1 cellular context compared by ENCODE assay signal in the genomic region with DNA sequence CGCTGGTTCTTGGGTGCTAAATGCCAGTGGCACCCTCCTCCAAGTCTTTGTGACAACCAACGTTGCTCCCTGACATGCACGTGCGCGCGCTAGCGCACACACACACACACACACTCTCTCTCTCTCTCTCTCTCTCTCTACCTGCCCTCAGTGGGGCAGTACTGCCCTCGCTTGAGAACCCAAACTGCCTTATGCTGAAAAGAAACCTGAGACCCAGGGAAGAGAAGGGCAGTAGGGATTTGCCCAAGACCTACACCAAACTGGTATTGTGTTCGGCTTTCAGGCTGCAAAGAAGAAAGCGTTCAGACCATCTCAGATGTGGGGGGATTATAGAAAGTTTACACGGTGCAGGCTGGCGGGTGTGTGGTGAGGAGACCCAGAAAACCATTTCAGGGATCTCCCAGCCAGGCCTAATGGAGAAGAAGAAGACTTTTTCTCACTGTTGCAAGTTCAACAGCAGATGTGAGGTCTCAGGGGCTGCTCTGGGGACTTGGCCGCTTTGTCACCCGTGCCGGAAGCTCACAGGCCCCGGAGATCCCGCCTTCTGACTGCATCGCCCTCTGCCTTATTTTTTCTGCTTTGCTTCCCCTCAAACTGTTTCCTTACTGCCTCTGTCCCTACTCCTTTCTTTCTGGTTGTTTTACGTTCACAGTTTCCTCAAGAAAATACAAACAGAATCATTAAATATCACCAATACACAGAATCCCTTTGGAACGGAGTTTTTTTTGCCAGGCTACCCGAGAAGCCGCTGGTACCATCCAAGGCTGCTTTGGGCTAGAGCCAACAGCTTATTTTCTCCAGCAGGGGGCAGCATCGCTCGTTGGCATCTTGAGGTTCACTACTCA.
TF ChIP-seq lines count a peak whose summit lies in the region.

No MANE protein-coding gene starts in this region.

TF ChIP-seq in GM12878, 131 proteins besides CTCF, POLR2A, EP300 and RAD21 (continued from another document and continues in another):
- TF ChIP-seq, protein P1, sequence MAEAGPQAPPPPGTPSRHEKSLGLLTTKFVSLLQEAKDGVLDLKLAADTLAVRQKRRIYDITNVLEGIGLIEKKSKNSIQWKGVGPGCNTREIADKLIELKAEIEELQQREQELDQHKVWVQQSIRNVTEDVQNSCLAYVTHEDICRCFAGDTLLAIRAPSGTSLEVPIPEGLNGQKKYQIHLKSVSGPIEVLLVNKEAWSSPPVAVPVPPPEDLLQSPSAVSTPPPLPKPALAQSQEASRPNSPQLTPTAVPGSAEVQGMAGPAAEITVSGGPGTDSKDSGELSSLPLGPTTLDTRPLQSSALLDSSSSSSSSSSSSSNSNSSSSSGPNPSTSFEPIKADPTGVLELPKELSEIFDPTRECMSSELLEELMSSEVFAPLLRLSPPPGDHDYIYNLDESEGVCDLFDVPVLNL (IDR thresholded peaks at IDR 0.05; ENCODE audit: low read depth, low read length): no peak
- TF ChIP-seq, protein P2, sequence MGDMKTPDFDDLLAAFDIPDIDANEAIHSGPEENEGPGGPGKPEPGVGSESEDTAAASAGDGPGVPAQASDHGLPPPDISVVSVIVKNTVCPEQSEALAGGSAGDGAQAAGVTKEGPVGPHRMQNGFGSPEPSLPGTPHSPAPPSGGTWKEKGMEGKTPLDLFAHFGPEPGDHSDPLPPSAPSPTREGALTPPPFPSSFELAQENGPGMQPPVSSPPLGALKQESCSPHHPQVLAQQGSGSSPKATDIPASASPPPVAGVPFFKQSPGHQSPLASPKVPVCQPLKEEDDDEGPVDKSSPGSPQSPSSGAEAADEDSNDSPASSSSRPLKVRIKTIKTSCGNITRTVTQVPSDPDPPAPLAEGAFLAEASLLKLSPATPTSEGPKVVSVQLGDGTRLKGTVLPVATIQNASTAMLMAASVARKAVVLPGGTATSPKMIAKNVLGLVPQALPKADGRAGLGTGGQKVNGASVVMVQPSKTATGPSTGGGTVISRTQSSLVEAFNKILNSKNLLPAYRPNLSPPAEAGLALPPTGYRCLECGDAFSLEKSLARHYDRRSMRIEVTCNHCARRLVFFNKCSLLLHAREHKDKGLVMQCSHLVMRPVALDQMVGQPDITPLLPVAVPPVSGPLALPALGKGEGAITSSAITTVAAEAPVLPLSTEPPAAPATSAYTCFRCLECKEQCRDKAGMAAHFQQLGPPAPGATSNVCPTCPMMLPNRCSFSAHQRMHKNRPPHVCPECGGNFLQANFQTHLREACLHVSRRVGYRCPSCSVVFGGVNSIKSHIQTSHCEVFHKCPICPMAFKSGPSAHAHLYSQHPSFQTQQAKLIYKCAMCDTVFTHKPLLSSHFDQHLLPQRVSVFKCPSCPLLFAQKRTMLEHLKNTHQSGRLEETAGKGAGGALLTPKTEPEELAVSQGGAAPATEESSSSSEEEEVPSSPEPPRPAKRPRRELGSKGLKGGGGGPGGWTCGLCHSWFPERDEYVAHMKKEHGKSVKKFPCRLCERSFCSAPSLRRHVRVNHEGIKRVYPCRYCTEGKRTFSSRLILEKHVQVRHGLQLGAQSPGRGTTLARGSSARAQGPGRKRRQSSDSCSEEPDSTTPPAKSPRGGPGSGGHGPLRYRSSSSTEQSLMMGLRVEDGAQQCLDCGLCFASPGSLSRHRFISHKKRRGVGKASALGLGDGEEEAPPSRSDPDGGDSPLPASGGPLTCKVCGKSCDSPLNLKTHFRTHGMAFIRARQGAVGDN (IDR thresholded peaks at IDR 0.05): peak; percentile 68
- no peak for TF ChIP-seq TARDBP (IDR thresholded peaks at IDR 0.05; ENCODE audit: borderline replicate concordance)
- no peak for TF ChIP-seq ZNF622 (IDR thresholded peaks at IDR 0.05)
- TF ChIP-seq PAX5 (IDR thresholded peaks at IDR 0.05; ENCODE audit: borderline replicate concordance, low read depth, low read length): no peak; the same call in 1 of the 2 replicates
- TF ChIP-seq, protein P3, sequence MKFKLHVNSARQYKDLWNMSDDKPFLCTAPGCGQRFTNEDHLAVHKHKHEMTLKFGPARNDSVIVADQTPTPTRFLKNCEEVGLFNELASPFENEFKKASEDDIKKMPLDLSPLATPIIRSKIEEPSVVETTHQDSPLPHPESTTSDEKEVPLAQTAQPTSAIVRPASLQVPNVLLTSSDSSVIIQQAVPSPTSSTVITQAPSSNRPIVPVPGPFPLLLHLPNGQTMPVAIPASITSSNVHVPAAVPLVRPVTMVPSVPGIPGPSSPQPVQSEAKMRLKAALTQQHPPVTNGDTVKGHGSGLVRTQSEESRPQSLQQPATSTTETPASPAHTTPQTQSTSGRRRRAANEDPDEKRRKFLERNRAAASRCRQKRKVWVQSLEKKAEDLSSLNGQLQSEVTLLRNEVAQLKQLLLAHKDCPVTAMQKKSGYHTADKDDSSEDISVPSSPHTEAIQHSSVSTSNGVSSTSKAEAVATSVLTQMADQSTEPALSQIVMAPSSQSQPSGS (IDR thresholded peaks at IDR 0.05; ENCODE audit: low read length): 0 out of 2 replicates have a peak, but pooled peaks have one; percentile 11
- TF ChIP-seq PAX8 (IDR thresholded peaks at IDR 0.05): no peak
- peak; percentile 53; the same call in 1 of the 2 replicates for TF ChIP-seq POLR2AphosphoS2 (IDR thresholded peaks at IDR 0.05; ENCODE audit: low read depth, low read length)
- TF ChIP-seq, protein P4, sequence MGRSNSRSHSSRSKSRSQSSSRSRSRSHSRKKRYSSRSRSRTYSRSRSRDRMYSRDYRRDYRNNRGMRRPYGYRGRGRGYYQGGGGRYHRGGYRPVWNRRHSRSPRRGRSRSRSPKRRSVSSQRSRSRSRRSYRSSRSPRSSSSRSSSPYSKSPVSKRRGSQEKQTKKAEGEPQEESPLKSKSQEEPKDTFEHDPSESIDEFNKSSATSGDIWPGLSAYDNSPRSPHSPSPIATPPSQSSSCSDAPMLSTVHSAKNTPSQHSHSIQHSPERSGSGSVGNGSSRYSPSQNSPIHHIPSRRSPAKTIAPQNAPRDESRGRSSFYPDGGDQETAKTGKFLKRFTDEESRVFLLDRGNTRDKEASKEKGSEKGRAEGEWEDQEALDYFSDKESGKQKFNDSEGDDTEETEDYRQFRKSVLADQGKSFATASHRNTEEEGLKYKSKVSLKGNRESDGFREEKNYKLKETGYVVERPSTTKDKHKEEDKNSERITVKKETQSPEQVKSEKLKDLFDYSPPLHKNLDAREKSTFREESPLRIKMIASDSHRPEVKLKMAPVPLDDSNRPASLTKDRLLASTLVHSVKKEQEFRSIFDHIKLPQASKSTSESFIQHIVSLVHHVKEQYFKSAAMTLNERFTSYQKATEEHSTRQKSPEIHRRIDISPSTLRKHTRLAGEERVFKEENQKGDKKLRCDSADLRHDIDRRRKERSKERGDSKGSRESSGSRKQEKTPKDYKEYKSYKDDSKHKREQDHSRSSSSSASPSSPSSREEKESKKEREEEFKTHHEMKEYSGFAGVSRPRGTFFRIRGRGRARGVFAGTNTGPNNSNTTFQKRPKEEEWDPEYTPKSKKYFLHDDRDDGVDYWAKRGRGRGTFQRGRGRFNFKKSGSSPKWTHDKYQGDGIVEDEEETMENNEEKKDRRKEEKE (IDR thresholded peaks at IDR 0.05): no peak
- 0 out of 2 replicates have a peak, but pooled peaks have one; percentile 2 for TF ChIP-seq CHD2 (IDR thresholded peaks at IDR 0.05; ENCODE audit: borderline replicate concordance, low read depth, low read length)
- peak; percentile 1; the same call in 1 of the 2 replicates for TF ChIP-seq ZNF207 (IDR thresholded peaks at IDR 0.05; ENCODE audit: borderline replicate concordance)
- TF ChIP-seq MYC (IDR thresholded peaks at IDR 0.05; ENCODE audit: insufficient read depth, insufficient read length, insufficient replicate concordance, low read length, severe bottlenecking): peak; percentile 78
- TF ChIP-seq, protein P5, sequence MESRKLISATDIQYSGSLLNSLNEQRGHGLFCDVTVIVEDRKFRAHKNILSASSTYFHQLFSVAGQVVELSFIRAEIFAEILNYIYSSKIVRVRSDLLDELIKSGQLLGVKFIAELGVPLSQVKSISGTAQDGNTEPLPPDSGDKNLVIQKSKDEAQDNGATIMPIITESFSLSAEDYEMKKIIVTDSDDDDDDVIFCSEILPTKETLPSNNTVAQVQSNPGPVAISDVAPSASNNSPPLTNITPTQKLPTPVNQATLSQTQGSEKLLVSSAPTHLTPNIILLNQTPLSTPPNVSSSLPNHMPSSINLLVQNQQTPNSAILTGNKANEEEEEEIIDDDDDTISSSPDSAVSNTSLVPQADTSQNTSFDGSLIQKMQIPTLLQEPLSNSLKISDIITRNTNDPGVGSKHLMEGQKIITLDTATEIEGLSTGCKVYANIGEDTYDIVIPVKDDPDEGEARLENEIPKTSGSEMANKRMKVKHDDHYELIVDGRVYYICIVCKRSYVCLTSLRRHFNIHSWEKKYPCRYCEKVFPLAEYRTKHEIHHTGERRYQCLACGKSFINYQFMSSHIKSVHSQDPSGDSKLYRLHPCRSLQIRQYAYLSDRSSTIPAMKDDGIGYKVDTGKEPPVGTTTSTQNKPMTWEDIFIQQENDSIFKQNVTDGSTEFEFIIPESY (IDR thresholded peaks at IDR 0.05): peak; percentile 50; the same call in 1 of the 2 replicates
- no peak for TF ChIP-seq FOXK2 (IDR thresholded peaks at IDR 0.05)
- TF ChIP-seq, protein P6, sequence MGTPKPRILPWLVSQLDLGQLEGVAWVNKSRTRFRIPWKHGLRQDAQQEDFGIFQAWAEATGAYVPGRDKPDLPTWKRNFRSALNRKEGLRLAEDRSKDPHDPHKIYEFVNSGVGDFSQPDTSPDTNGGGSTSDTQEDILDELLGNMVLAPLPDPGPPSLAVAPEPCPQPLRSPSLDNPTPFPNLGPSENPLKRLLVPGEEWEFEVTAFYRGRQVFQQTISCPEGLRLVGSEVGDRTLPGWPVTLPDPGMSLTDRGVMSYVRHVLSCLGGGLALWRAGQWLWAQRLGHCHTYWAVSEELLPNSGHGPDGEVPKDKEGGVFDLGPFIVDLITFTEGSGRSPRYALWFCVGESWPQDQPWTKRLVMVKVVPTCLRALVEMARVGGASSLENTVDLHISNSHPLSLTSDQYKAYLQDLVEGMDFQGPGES (IDR thresholded peaks at IDR 0.05): no peak
- TF ChIP-seq HCFC1 (IDR thresholded peaks at IDR 0.05; ENCODE audit: low read length): no peak
- TF ChIP-seq, protein P7, sequence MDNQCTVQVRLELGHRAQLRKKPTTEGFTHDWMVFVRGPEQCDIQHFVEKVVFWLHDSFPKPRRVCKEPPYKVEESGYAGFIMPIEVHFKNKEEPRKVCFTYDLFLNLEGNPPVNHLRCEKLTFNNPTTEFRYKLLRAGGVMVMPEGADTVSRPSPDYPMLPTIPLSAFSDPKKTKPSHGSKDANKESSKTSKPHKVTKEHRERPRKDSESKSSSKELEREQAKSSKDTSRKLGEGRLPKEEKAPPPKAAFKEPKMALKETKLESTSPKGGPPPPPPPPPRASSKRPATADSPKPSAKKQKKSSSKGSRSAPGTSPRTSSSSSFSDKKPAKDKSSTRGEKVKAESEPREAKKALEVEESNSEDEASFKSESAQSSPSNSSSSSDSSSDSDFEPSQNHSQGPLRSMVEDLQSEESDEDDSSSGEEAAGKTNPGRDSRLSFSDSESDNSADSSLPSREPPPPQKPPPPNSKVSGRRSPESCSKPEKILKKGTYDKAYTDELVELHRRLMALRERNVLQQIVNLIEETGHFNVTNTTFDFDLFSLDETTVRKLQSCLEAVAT (IDR thresholded peaks at IDR 0.05): 0 out of 2 replicates have a peak, but pooled peaks have one; percentile 32
- no peak for TF ChIP-seq KDM1A (IDR thresholded peaks at IDR 0.05; ENCODE audit: borderline replicate concordance)
- TF ChIP-seq, protein P8, sequence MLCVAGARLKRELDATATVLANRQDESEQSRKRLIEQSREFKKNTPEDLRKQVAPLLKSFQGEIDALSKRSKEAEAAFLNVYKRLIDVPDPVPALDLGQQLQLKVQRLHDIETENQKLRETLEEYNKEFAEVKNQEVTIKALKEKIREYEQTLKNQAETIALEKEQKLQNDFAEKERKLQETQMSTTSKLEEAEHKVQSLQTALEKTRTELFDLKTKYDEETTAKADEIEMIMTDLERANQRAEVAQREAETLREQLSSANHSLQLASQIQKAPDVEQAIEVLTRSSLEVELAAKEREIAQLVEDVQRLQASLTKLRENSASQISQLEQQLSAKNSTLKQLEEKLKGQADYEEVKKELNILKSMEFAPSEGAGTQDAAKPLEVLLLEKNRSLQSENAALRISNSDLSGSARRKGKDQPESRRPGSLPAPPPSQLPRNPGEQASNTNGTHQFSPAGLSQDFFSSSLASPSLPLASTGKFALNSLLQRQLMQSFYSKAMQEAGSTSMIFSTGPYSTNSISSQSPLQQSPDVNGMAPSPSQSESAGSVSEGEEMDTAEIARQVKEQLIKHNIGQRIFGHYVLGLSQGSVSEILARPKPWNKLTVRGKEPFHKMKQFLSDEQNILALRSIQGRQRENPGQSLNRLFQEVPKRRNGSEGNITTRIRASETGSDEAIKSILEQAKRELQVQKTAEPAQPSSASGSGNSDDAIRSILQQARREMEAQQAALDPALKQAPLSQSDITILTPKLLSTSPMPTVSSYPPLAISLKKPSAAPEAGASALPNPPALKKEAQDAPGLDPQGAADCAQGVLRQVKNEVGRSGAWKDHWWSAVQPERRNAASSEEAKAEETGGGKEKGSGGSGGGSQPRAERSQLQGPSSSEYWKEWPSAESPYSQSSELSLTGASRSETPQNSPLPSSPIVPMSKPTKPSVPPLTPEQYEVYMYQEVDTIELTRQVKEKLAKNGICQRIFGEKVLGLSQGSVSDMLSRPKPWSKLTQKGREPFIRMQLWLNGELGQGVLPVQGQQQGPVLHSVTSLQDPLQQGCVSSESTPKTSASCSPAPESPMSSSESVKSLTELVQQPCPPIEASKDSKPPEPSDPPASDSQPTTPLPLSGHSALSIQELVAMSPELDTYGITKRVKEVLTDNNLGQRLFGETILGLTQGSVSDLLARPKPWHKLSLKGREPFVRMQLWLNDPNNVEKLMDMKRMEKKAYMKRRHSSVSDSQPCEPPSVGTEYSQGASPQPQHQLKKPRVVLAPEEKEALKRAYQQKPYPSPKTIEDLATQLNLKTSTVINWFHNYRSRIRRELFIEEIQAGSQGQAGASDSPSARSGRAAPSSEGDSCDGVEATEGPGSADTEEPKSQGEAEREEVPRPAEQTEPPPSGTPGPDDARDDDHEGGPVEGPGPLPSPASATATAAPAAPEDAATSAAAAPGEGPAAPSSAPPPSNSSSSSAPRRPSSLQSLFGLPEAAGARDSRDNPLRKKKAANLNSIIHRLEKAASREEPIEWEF (IDR thresholded peaks at IDR 0.05; ENCODE audit: insufficient replicate concordance, low read depth, low read length): no peak
- TF ChIP-seq, protein P9, sequence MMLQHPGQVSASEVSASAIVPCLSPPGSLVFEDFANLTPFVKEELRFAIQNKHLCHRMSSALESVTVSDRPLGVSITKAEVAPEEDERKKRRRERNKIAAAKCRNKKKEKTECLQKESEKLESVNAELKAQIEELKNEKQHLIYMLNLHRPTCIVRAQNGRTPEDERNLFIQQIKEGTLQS (IDR thresholded peaks at IDR 0.05; ENCODE audit: borderline replicate concordance, extremely low read depth, low read depth, low read length): no peak
- TF ChIP-seq, protein P10, sequence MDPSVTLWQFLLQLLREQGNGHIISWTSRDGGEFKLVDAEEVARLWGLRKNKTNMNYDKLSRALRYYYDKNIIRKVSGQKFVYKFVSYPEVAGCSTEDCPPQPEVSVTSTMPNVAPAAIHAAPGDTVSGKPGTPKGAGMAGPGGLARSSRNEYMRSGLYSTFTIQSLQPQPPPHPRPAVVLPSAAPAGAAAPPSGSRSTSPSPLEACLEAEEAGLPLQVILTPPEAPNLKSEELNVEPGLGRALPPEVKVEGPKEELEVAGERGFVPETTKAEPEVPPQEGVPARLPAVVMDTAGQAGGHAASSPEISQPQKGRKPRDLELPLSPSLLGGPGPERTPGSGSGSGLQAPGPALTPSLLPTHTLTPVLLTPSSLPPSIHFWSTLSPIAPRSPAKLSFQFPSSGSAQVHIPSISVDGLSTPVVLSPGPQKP (IDR thresholded peaks at IDR 0.05; ENCODE audit: low read depth, low read length): no peak
- TF ChIP-seq RELA (IDR thresholded peaks at IDR 0.05; ENCODE audit: borderline replicate concordance, partially characterized antibody): no peak
- TF ChIP-seq POU2F2 (IDR thresholded peaks at IDR 0.05; ENCODE audit: borderline replicate concordance, low read depth, low read length): peak; percentile 14; the same call in 1 of the 3 replicates
- TF ChIP-seq, protein P11, sequence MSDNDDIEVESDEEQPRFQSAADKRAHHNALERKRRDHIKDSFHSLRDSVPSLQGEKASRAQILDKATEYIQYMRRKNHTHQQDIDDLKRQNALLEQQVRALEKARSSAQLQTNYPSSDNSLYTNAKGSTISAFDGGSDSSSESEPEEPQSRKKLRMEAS (IDR thresholded peaks at IDR 0.05; ENCODE audit: low read depth, low read length): peak; percentile 87
- no peak for TF ChIP-seq HDAC2 (IDR thresholded peaks at IDR 0.05)
